15 cellular contexts compared by ENCODE assay signal in the genomic region with DNA sequence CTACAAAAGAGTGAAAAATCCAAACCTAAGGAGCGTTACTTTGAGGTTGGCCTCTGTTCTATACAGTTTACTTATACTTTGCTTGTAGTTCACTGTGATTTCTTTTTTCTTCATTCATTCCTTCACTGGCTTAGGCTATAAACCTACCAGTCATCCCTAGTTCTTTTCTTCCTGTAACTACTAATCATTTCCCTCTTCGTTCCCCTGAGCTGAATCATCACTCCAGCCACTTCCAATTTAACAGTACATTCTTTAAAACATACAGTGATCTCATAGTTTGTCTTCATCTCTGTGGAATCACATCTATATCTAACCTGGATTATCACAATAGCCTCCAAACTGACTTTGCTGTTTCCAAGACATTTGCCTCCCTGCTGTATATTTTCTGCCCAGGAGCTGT. TPM values are rescaled to one million over a fixed set of nuclear protein-coding genes. Genes with fewer than 3 reads are reported as not detected.
A peak's percentile ranks its signal among the peaks of the same experiment; 100 is the strongest.
DNase-seq lines count a peak whose midpoint lies in the region; ATAC-seq and TF ChIP-seq lines count a peak whose summit lies in the region.
"Had no signal": no experiment of that assay in that cellular context is flagged by ENCODE, and none has a peak within 500 bp of the region (broad histone marks: within the 10 kb centered on the region; RNA-seq: fewer than 3 reads in every experiment).

No MANE protein-coding gene starts in this region.

- H3K9me3 ChIP-seq in upper lobe of left lung = no peaks in the 10 kb centered on the region
- H3K9me3 ChIP-seq: neutrophil, thoracic aorta had no signal

- DNase-seq in AG10803 (ENCODE audit: low read depth) = peak; percentile 48
- peak; percentile 95 for DNase-seq in HT1080 (ENCODE audit: low read depth)
- peak; percentile 82 for DNase-seq in astrocyte of the hippocampus (ENCODE audit: low read depth, low spot score)
- DNase-seq in iris pigment epithelial cell (ENCODE audit: low read depth) = peak; percentile 70
- no peak for DNase-seq in upper lobe of left lung
- no peak for DNase-seq in NCI-H2029 treated with DMSO at 0.1 percent for 48 hours (lab: John Stamatoyannopoulos, UW)
- DNase-seq in retina = no peak
- DNase-seq in NCI-H1105 treated with DMSO at 0.1 percent for 48 hours (lab: John Stamatoyannopoulos, UW) = no peak
- DNase-seq: activated CD4-positive, alpha-beta T cell treated with anti-CD3 and anti-CD28 coated beads, Interleukin-2, amount 10 ng/mL, durations not matched to agents 7 days and 5 days; aorta; DMS153; NCI-H1436 treated with DMSO at 0.1 percent for 48 hours; NCI-H526 treated with DMSO at 0.1 percent for 48 hours had no signal

- no peak for TF ChIP-seq CTCF in AG10803 (conservative IDR thresholded peaks at IDR 0.05; ENCODE audit: low read length)
- TF ChIP-seq CTCF in upper lobe of left lung (IDR thresholded peaks at IDR 0.05) = no peak

- H3K27ac ChIP-seq in upper lobe of left lung = no peak overlapping the region
- H3K27ac ChIP-seq: neutrophil, thoracic aorta had no signal

- TF ChIP-seq EP300 in upper lobe of left lung (IDR thresholded peaks at IDR 0.05) = no peak

- no peaks in the 10 kb centered on the region for H3K27me3 ChIP-seq in upper lobe of left lung
- H3K27me3 ChIP-seq: neutrophil had no signal

- WGBS in upper lobe of left lung, 2 donors = 78 to 83% methylated on average over 2 of the region's 2 CpGs

- H3K4me1 ChIP-seq in upper lobe of left lung = no peaks in the 10 kb centered on the region

- ATAC-seq in upper lobe of left lung (ENCODE audit: low FRiP score in 2 of 2) = no peak

- no peak for TF ChIP-seq POLR2A in upper lobe of left lung (IDR thresholded peaks at IDR 0.05)

- H3K36me3 ChIP-seq in upper lobe of left lung = no peaks in the 10 kb centered on the region
- H3K36me3 ChIP-seq: neutrophil, thoracic aorta had no signal

- H3K4me3 ChIP-seq in AG10803 (ENCODE audit: low read length) = no peak overlapping the region
- H3K4me3 ChIP-seq in upper lobe of left lung = no peak overlapping the region
- H3K4me3 ChIP-seq: thoracic aorta had no signal

RNA-seq across cellular contexts. Expression of a gene that starts 25.2 kb away (rescaled TPM):
- 8.3 and 13.6 TPM in 2 replicates for total RNA-seq in HT1080 (2014; rRNA removed; shearing (Covaris generic))
- polyA plus RNA-seq in HT1080 (2015; cell fraction: cytosol; rRNA removed) = 11.7 and 13.8 TPM in 2 replicates
- 4.8 and 6.0 TPM in 2 replicates for polyA plus RNA-seq in HT1080 (2015; cell fraction: nucleus; rRNA removed)
- not detected for total RNA-seq in upper lobe of left lung
- total RNA-seq: activated CD4-positive, alpha-beta T cell treated with anti-CD3 and anti-CD28 coated beads, Interleukin-2, amount 10 ng/mL, durations not matched to agents 7 days and 5 days; aorta had no signal
- polyA plus RNA-seq: aorta had no signal

Comparison
In these comparisons a context has a peak if more than half of its experiments do, and no peak if none do; other contexts are left out.
1. DNase-seq: peak in AG10803 (single experiment), HT1080 (single experiment), astrocyte of the hippocampus (single experiment) and iris pigment epithelial cell (single experiment); none in upper lobe of left lung (0 of 2), NCI-H2029 treated with DMSO at 0.1 percent for 48 hours (single experiment), retina (single experiment) and NCI-H1105 treated with DMSO at 0.1 percent for 48 hours (single experiment).